Comparison of ENCODE assay signal across 25 cellular contexts in genomic region chr3:177287231-177287630, GRCh38.
A peak's percentile ranks its signal among the peaks of the same experiment; 100 is the strongest.
DNase-seq lines count a peak whose midpoint lies in the region; ATAC-seq, FAIRE-seq and TF ChIP-seq lines count a peak whose summit lies in the region.
"Had no signal": no experiment of that assay in that cellular context is flagged by ENCODE, and none has a peak within 500 bp of the region (broad histone marks: within the 10 kb centered on the region; RNA-seq: fewer than 3 reads in every experiment).

No MANE protein-coding gene starts in this region.

- H3F3A ChIP-seq in GM23338 (replicated peaks; ENCODE audit: low read depth) (no peaks in the 10 kb centered on the region), OCI-LY1 (ENCODE audit: insufficient read depth, low read length) (0 out of 2 replicates have a peak, but pooled peaks cover 6% of the 10 kb centered on the region)

- peaks cover 27% of the 10 kb centered on the region for H3K4me1 Mint-ChIP-seq in GM23338
- no peaks in the 10 kb centered on the region for H3K4me1 Mint-ChIP-seq in progenitor cell of endocrine pancreas (ENCODE audit: low read depth)

- no peak overlapping the region for H3K27ac ChIP-seq in GM23338 (ENCODE audit: low read depth)
- H3K27ac ChIP-seq in OCI-LY1 (ENCODE audit: low read depth, low read length, poor library complexity, severe bottlenecking): peak overlapping the region; percentile 58
- no peak overlapping the region for H3K27ac ChIP-seq in H1 (ENCODE audit: low read depth, low read length)
- H3K27ac ChIP-seq: SK-N-MC had no signal

- no peak overlapping the region for H3K4ac ChIP-seq in H1 (replicated peaks; ENCODE audit: insufficient read length, low read depth, low read length)

- H3K27me3 Mint-ChIP-seq in GM23338 (ENCODE audit: insufficient read depth, low read depth, poor library complexity) (peaks cover 7% of the 10 kb centered on the region), progenitor cell of endocrine pancreas (no peaks in the 10 kb centered on the region)
- H3K27me3 Mint-ChIP-seq: CD8-positive, alpha-beta memory T cell; memory B cell had no signal

- no peaks in the 10 kb centered on the region; the same call in 1 of the 2 replicates for H3K23me2 ChIP-seq in H1 (ENCODE audit: low read depth, low read length)

- H2BK5ac ChIP-seq in H1 (ENCODE audit: low read depth, low read length): no peak overlapping the region

- H3K79me2 ChIP-seq in GM23338 (replicated peaks; ENCODE audit: insufficient read depth) (no peaks in the 10 kb centered on the region), OCI-LY1 (ENCODE audit: insufficient read depth, low read length) (no peaks in the 10 kb centered on the region), H1 (ENCODE audit: control insufficient read depth in 1 of 2, insufficient read depth in 2 of 2, low read length in 2 of 2) (no peaks in the 10 kb centered on the region)

- H4K91ac ChIP-seq in H1 (replicated peaks; ENCODE audit: insufficient read length, low read length): no peak overlapping the region

- H3K9me3 Mint-ChIP-seq in GM23338: no peaks in the 10 kb centered on the region
- no peaks in the 10 kb centered on the region for H3K9me3 Mint-ChIP-seq in progenitor cell of endocrine pancreas (ENCODE audit: low read depth)
- H3K9me3 Mint-ChIP-seq: natural killer cell treated with Interleukin-12 subunit alpha and Interleukin-12 subunit beta and Interleukin-15 and Interleukin-18, amount 100 ng/mL, for 72 hours had no signal

- TF ChIP-seq CTCF in GM23338 (conservative IDR thresholded peaks at IDR 0.05; ENCODE audit: low read depth in 2 of 2) (no peak), OCI-LY1 (IDR thresholded peaks at IDR 0.05; ENCODE audit: low read length) (no peak), H1 (IDR thresholded peaks at IDR 0.05; ENCODE audit: control extremely low read depth in 1 of 3, insufficient read depth in 1 of 3, low read depth in 1 of 3, low read length in 3 of 3) (no peak), progenitor cell of endocrine pancreas (IDR thresholded peaks at IDR 0.05; ENCODE audit: unreplicated experiment) (no peak)

- H3K4me3 Mint-ChIP-seq in GM23338 (no peak overlapping the region), progenitor cell of endocrine pancreas (ENCODE audit: low read depth) (no peak overlapping the region)
- H3K4me3 Mint-ChIP-seq: CD8-positive, alpha-beta memory T cell; memory B cell; natural killer cell treated with Interleukin-12 subunit alpha and Interleukin-12 subunit beta and Interleukin-15 and Interleukin-18, amount 100 ng/mL, for 72 hours had no signal

- POLR2A ChIA-PET in H1 (lab: Charles Lee; ENCODE audit: partially characterized antibody): no interaction called here

- H3K4me3 ChIP-seq in GM23338: no peak overlapping the region
- H3K4me3 ChIP-seq in OCI-LY1 (ENCODE audit: low read depth, low read length, poor library complexity, severe bottlenecking): no peak overlapping the region
- no peak overlapping the region for H3K4me3 ChIP-seq in H1 (ENCODE audit: extremely low read depth in 1 of 4, insufficient read depth in 2 of 4, low read depth in 3 of 4, low read length in 4 of 4)
- H3K4me3 ChIP-seq: PC-9, SK-N-MC, smooth muscle cell had no signal

- no peak for ATAC-seq in GM23338
- ATAC-seq in GM21737 (IDR thresholded peaks at IDR 0.05; ENCODE audit: unreplicated experiment): no peak
- ATAC-seq in GM18909 (IDR thresholded peaks at IDR 0.05; ENCODE audit: poor library complexity, unreplicated experiment): no peak
- ATAC-seq: natural killer cell treated with Interleukin-12 subunit alpha and Interleukin-12 subunit beta and Interleukin-15 and Interleukin-18, amount 100 ng/mL, for 72 hours had no signal

- H2AFZ ChIP-seq in GM23338 (peak overlapping the region; percentile 18; the same call in 1 of the 2 replicates), OCI-LY1 (ENCODE audit: low read length) (0 out of 2 replicates have a peak overlapping the region, but pooled peaks have one; percentile 12), H1 (ENCODE audit: low read length) (no peak overlapping the region)
- H2AFZ ChIP-seq: PC-9 had no signal

- CTCF ChIA-PET in H1 (lab: Charles Lee; ENCODE audit: partially characterized antibody): interaction anchor here (0.7 kb wide), 1 partner anchor 491 kb away, joined by 3 read pairs; no protein-coding TSS in a partner anchor

- H3K27ac Mint-ChIP-seq in GM23338 (no peak overlapping the region), progenitor cell of endocrine pancreas (peak overlapping the region; percentile 6)
- H3K27ac Mint-ChIP-seq: memory B cell had no signal

- H3K79me1 ChIP-seq in H1 (ENCODE audit: low read depth, low read length): no peaks in the 10 kb centered on the region

- H2BK20ac ChIP-seq in H1 (ENCODE audit: low read length): no peak overlapping the region

- no peak overlapping the region for H3K14ac ChIP-seq in H1 (ENCODE audit: insufficient read length)

- peak overlapping the region; percentile 63; the same call in 1 of the 2 replicates for H2BK12ac ChIP-seq in H1 (ENCODE audit: low read depth, low read length)

- no peak for TF ChIP-seq POLR2A in H1 (IDR thresholded peaks at IDR 0.05; ENCODE audit: control extremely low read depth in 1 of 2, low read depth in 2 of 2, low read length in 2 of 2)

- no peaks in the 10 kb centered on the region for H3K9me3 ChIP-seq in OCI-LY1 (ENCODE audit: low read length)
- H3K9me3 ChIP-seq in H1 (ENCODE audit: insufficient read depth in 2 of 2, low read depth in 1 of 2, low read length in 1 of 2): no peaks in the 10 kb centered on the region

- H2BK120ac ChIP-seq in H1 (replicated peaks; ENCODE audit: low read depth, low read length): no peak overlapping the region

- H3K56ac ChIP-seq in H1 (replicated peaks; ENCODE audit: insufficient read length, low read depth, low read length): no peak overlapping the region

- H3K4me1 ChIP-seq in GM23338 (ENCODE audit: insufficient read depth): peaks cover 14% of the 10 kb centered on the region
- H3K4me1 ChIP-seq in OCI-LY1 (ENCODE audit: insufficient read depth, low read length, severe bottlenecking): peaks cover 51% of the 10 kb centered on the region
- H3K4me1 ChIP-seq in H1 (replicated peaks in 1 of 4; ENCODE audit: control insufficient read depth in 3 of 4, insufficient read depth in 4 of 4, low read length in 3 of 4): peaks cover 2 to 7% (median 3%) of the 10 kb centered on the region in 4 experiments; a peak in 5 of 7 replicates

- TF ChIP-seq EP300 in H1 (IDR thresholded peaks at IDR 0.05; ENCODE audit: borderline replicate concordance in 1 of 2, low read depth in 2 of 2, low read length in 2 of 2): no peak

- H2BK15ac ChIP-seq in H1 (ENCODE audit: low read length): peak overlapping the region; percentile 61; the same call in 1 of the 2 replicates

- no peak overlapping the region for H2AK5ac ChIP-seq in H1 (ENCODE audit: low read depth, low read length)

- no peaks in the 10 kb centered on the region for H3K9me2 ChIP-seq in GM23338 (ENCODE audit: insufficient read depth)
- H3K9me2 ChIP-seq in OCI-LY1 (ENCODE audit: low read depth, low read length): no peaks in the 10 kb centered on the region

- 94% methylated on average over 4 of the region's 4 CpGs; no CpG with 5 or more reads in 1 of the 2 experiments for WGBS in H1 (ENCODE audit: extremely low coverage in 1 of 2, insufficient coverage in 1 of 2, insufficient read length in 1 of 2, insufficient replicate concordance in 2 of 2, low coverage in 1 of 2, low lambda C conversion rate in 2 of 2, missing lambda C conversion rate in 1 of 2), 2 experiments

- H4K5ac ChIP-seq in H1 (ENCODE audit: insufficient read length, low read depth, low read length): no peak overlapping the region

- no peak for DNase-seq in GM23338 (ENCODE audit: low spot score)
- no peak for DNase-seq in H1 (ENCODE audit: low read depth in 1 of 2, low spot score in 2 of 2)
- DNase-seq in progenitor cell of endocrine pancreas (ENCODE audit: low spot score, unreplicated experiment): no peak
- no peak for DNase-seq in activated CD4-positive, alpha-beta T cell treated with anti-CD3 and anti-CD28 coated beads for 1 hour
- DNase-seq: activated CD4-positive, alpha-beta T cell treated with anti-CD3 and anti-CD28 coated beads for 4 hours; activated effector memory CD4-positive, alpha-beta T cell treated with anti-CD3 and anti-CD28 coated beads, Interleukin-2, amount 50 U/mL, for 16 hours; CD8-positive, alpha-beta memory T cell; dermis blood vessel endothelial cell; DMS79 treated with DMSO at 0.1 percent for 48 hours; foreskin melanocyte; kidney glomerular epithelial cell; NCI-H1092 treated with DMSO at 0.1 percent for 48 hours; NCI-H2081 treated with DMSO at 0.1 percent for 48 hours; NCI-H510A; PC-9; stimulated activated CD4-positive, alpha-beta T cell treated with anti-CD3 and anti-CD28 coated beads, Interleukin-4, amount 100 ng/mL, for 4 hours; T-helper 9 cell had no signal

- no peak for FAIRE-seq in H1 (lab: Jason Lieb, UNC)
- FAIRE-seq: bronchial epithelial cell had no signal

- H3K4me2 ChIP-seq in GM23338 (no peak overlapping the region), OCI-LY1 (ENCODE audit: low read length) (no peak overlapping the region), H1 (ENCODE audit: insufficient read depth in 1 of 2, low read depth in 2 of 2, low read length in 2 of 2) (no peak overlapping the region)
- H3K4me2 ChIP-seq: smooth muscle cell had no signal

- H3K36me3 Mint-ChIP-seq in GM23338 (ENCODE audit: low read depth) (no peaks in the 10 kb centered on the region), progenitor cell of endocrine pancreas (ENCODE audit: insufficient read depth) (no peaks in the 10 kb centered on the region)
- H3K36me3 Mint-ChIP-seq: CD8-positive, alpha-beta memory T cell; natural killer cell treated with Interleukin-12 subunit alpha and Interleukin-12 subunit beta and Interleukin-15 and Interleukin-18, amount 100 ng/mL, for 72 hours had no signal

- no peak for TF ChIP-seq RAD21 in H1 (IDR thresholded peaks at IDR 0.05 in 1 of 2, conservative IDR thresholded peaks at IDR 0.05 in 1 of 2; ENCODE audit: low read depth in 2 of 2, low read length in 2 of 2)

- no peak overlapping the region for H3K18ac ChIP-seq in H1 (ENCODE audit: extremely low read depth, low read length)

- H4K8ac ChIP-seq in H1 (ENCODE audit: extremely low read depth, insufficient read depth, low read length): no peak overlapping the region

- H3K9ac ChIP-seq in OCI-LY1 (ENCODE audit: low read length): no peak overlapping the region
- H3K9ac ChIP-seq in H1 (replicated peaks in 1 of 4; ENCODE audit: extremely low read depth in 1 of 4, low read depth in 3 of 4, low read length in 3 of 4): no peak overlapping the region

- no peaks in the 10 kb centered on the region for H3K27me3 ChIP-seq in GM23338 (ENCODE audit: insufficient read depth)
- H3K27me3 ChIP-seq in OCI-LY1 (ENCODE audit: insufficient read depth, low read length): no peaks in the 10 kb centered on the region
- H3K27me3 ChIP-seq in H1 (replicated peaks in 1 of 4; ENCODE audit: control insufficient read depth in 3 of 4, extremely low read depth in 1 of 4, insufficient read depth in 3 of 4, low read length in 3 of 4): 0 out of 7 replicates have a peak, but pooled peaks cover 0 to 2% (median 0%) of the 10 kb centered on the region in 4 experiments

- H3K23ac ChIP-seq in H1 (ENCODE audit: insufficient read length): no peak overlapping the region

- H4K20me1 ChIP-seq in GM23338 (replicated peaks; ENCODE audit: insufficient read depth) (no peaks in the 10 kb centered on the region), OCI-LY1 (ENCODE audit: insufficient read depth, low read length) (no peaks in the 10 kb centered on the region), H1 (replicated peaks in 1 of 2; ENCODE audit: control insufficient read depth in 1 of 2, insufficient read depth in 2 of 2, low read length in 2 of 2) (no peaks in the 10 kb centered on the region)

- H3K36me3 ChIP-seq in GM23338 (ENCODE audit: insufficient read depth) (no peaks in the 10 kb centered on the region; the same call in 1 of the 2 replicates), OCI-LY1 (ENCODE audit: insufficient read depth, low read length) (no peaks in the 10 kb centered on the region), H1 (ENCODE audit: control insufficient read depth in 2 of 4, insufficient read depth in 4 of 4, low read length in 3 of 4) (no peaks in the 10 kb centered on the region)
